Comparison of ENCODE assay signal across 7 cellular contexts in the genomic region with DNA sequence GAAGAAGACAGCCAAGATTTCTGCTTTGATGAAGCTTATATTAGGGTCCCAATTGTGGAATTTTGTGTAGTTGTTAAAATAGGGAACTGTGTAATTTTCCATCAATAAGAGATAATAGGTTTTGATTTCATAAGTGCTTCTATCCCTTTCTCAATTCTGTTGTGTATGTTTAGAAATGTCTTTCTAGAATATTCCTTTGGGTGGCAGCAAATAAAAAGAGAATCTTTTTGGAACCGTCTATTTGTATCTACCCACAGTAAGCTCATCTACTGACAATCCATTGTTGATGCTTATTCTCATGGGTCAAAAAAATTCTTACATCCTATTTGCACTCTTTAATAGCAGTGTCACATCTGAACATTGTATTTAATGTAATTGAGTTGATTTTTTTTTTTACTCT.
DNase-seq lines count a peak whose midpoint lies in the region; ATAC-seq, FAIRE-seq and TF ChIP-seq lines count a peak whose summit lies in the region.

No MANE protein-coding gene starts in this region.

- no peaks in the 10 kb centered on the region for H3K4me1 Mint-ChIP-seq in osteocyte (ENCODE audit: unreplicated experiment)
- peaks cover 30% of the 10 kb centered on the region for H3K4me1 Mint-ChIP-seq in activated CD4-positive, alpha-beta T cell treated with anti-CD3 and anti-CD28 coated beads for 36 hours

- H3K36me3 Mint-ChIP-seq in osteocyte (ENCODE audit: unreplicated experiment) = no peaks in the 10 kb centered on the region
- peaks cover 3% of the 10 kb centered on the region for H3K36me3 Mint-ChIP-seq in activated CD4-positive, alpha-beta T cell treated with anti-CD3 and anti-CD28 coated beads for 36 hours (ENCODE audit: low read depth)

- no peaks in the 10 kb centered on the region for H3K36me3 ChIP-seq in left lung

- H3K27me3 ChIP-seq in left lung = no peaks in the 10 kb centered on the region

- H3K4me3 ChIP-seq in left lung = no peak overlapping the region

- peaks cover 4 to 37% of the 10 kb centered on the region in 2 donors for H3K4me1 ChIP-seq in left lung

- no peak overlapping the region for H3K27ac ChIP-seq in left lung

- POLR2A ChIA-PET in activated CD4-positive, alpha-beta T cell treated with anti-CD3 and anti-CD28 coated beads for 36 hours (lab: Charles Lee) = no interaction called here

- no peak overlapping the region for H3K27ac Mint-ChIP-seq in osteocyte (ENCODE audit: unreplicated experiment)
- no peak overlapping the region for H3K27ac Mint-ChIP-seq in activated CD4-positive, alpha-beta T cell treated with anti-CD3 and anti-CD28 coated beads for 36 hours

- CTCF ChIA-PET in activated CD4-positive, alpha-beta T cell treated with anti-CD3 and anti-CD28 coated beads for 36 hours (lab: Charles Lee) = interaction anchor here (0.7 to 13.3 kb wide), 15 partner anchors 8 to 1175 kb away, joined by 3 to 125 read pairs (median 3); no protein-coding TSS in a partner anchor

- TF ChIP-seq CTCF in osteocyte (IDR thresholded peaks at IDR 0.05) = peak; percentile 45
- TF ChIP-seq CTCF in left lung (IDR thresholded peaks at IDR 0.05) = no peak

- peak; percentile 35 for ATAC-seq in GM18858 (IDR thresholded peaks at IDR 0.05; ENCODE audit: unreplicated experiment)
- peak; percentile 37 for ATAC-seq in HG03159 (IDR thresholded peaks at IDR 0.05; ENCODE audit: unreplicated experiment)
- no peak for ATAC-seq in activated CD4-positive, alpha-beta T cell treated with anti-CD3 and anti-CD28 coated beads for 36 hours
- ATAC-seq in left lung = no peak

- peak; percentile 11 for DNase-seq in RCC 7860 (ENCODE audit: low spot score)
- DNase-seq in osteocyte (ENCODE audit: extremely low spot score, unreplicated experiment) = no peak
- no peak for DNase-seq in activated CD4-positive, alpha-beta T cell treated with anti-CD3 and anti-CD28 coated beads for 36 hours
- DNase-seq in stimulated activated CD4-positive, alpha-beta T cell treated with anti-CD3 and anti-CD28 coated beads, Interleukin-1b, Interleukin-23, amount 100 ng/mL, for 48 hours = no peak
- no peak for DNase-seq in left lung

- peaks cover 39% of the 10 kb centered on the region for H3K27me3 Mint-ChIP-seq in osteocyte (ENCODE audit: unreplicated experiment)
- no peaks in the 10 kb centered on the region for H3K27me3 Mint-ChIP-seq in activated CD4-positive, alpha-beta T cell treated with anti-CD3 and anti-CD28 coated beads for 36 hours

- no peak overlapping the region for H3K4me3 Mint-ChIP-seq in osteocyte (ENCODE audit: unreplicated experiment)
- H3K4me3 Mint-ChIP-seq in activated CD4-positive, alpha-beta T cell treated with anti-CD3 and anti-CD28 coated beads for 36 hours = no peak overlapping the region

- FAIRE-seq in RCC 7860 (lab: Jason Lieb, UNC) = no peak

- H3K9me3 ChIP-seq in left lung = no peaks in the 10 kb centered on the region

- intact Hi-C loops in activated CD4-positive, alpha-beta T cell treated with anti-CD3 and anti-CD28 coated beads for 36 hours (cut with DNase I, micrococcal nuclease) = no loop called here
- intact Hi-C loops in left lung (cut with DNase I) = loop anchor here in 1 of 2 donors (10.0 kb wide), 1 partner anchor 129 kb away; no protein-coding TSS in a partner anchor

- no peaks in the 10 kb centered on the region for H3K9me3 Mint-ChIP-seq in osteocyte (ENCODE audit: unreplicated experiment)
- H3K9me3 Mint-ChIP-seq in activated CD4-positive, alpha-beta T cell treated with anti-CD3 and anti-CD28 coated beads for 36 hours (ENCODE audit: low read depth) = peaks cover 2% of the 10 kb centered on the region

Comparison
In these comparisons a context has a peak if more than half of its experiments do, and no peak if none do; other contexts are left out.
1. ATAC-seq: peak in GM18858 (single experiment) and HG03159 (single experiment); none in activated CD4-positive, alpha-beta T cell treated with anti-CD3 and anti-CD28 coated beads for 36 hours (single experiment) and left lung (single experiment).